Comparison of ENCODE assay signal across 7 cellular contexts in genomic region chr20:225879-226278, GRCh38. TPM values are rescaled to one million over a fixed set of nuclear protein-coding genes. Genes with fewer than 3 reads are reported as not detected.
"Had no signal": no experiment of that assay in that cellular context is flagged by ENCODE, and none has a peak within 500 bp of the region (broad histone marks: within the 10 kb centered on the region; RNA-seq: fewer than 3 reads in every experiment).

No MANE protein-coding gene starts in this region.

RNA-seq across cellular contexts. Expression of gene DEFB129, which starts 1.2 kb away (rescaled TPM):
- total RNA-seq: GM23338, H1, H9, HepG2, HFFc6, HT1080 had no signal
- polyA plus RNA-seq: GM23338, H1, HepG2, IgD-negative memory B cell had no signal

RNA-seq across cellular contexts. Expression of gene DEFB132, which starts 31.6 kb away (rescaled TPM):
- total RNA-seq: GM23338, H1, H9, HepG2, HFFc6, HT1080 had no signal
- polyA plus RNA-seq: GM23338, H1, HepG2, IgD-negative memory B cell had no signal

RNA-seq across cellular contexts. Expression of gene DEFB128, which starts 36.4 kb away (rescaled TPM):
- total RNA-seq: GM23338, H1, H9, HepG2, HFFc6, HT1080 had no signal
- polyA plus RNA-seq: GM23338, H1, HepG2, IgD-negative memory B cell had no signal
